In the genomic region with DNA sequence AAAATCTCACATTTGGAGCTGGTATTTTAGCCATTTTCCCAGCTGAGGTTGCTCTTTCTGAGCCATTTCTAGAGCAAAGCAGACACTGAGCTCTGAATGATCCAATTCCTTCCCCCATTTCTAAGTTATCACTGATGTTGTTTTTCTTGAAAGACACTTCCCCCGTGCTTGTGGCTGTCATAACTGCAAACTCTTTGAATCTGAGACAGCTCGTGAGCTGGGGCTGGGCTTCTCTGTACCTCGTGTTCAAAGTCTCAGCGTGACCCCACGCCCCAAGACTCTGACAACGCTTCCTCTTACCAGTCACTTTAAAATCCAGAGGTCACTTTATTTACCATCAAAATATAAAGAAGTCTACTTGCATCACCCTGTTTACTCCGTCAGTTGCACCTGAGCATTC, we compare ENCODE assay signal across 15 cellular contexts. TPM values are rescaled to one million over a fixed set of nuclear protein-coding genes. Genes with fewer than 3 reads are reported as not detected.
DNase-seq lines count a peak whose midpoint lies in the region; ATAC-seq and TF ChIP-seq lines count a peak whose summit lies in the region.
"Had no signal": no experiment of that assay in that cellular context is flagged by ENCODE, and none has a peak within 500 bp of the region (broad histone marks: within the 10 kb centered on the region; RNA-seq: fewer than 3 reads in every experiment).

No MANE protein-coding gene starts in this region.

- no peaks in the 10 kb centered on the region for H3K27me3 Mint-ChIP-seq in Calu3 (ENCODE audit: unreplicated experiment)
- no peaks in the 10 kb centered on the region for H3K27me3 Mint-ChIP-seq in activated CD4-positive, alpha-beta T cell treated with anti-CD3 and anti-CD28 coated beads, Interleukin-2, amount 10 ng/mL, durations not matched to agents 7 days and 5 days

- POLR2A ChIA-PET in activated CD4-positive, alpha-beta T cell treated with anti-CD3 and anti-CD28 coated beads, Interleukin-2, amount 10 ng/mL, durations not matched to agents 7 days and 5 days (lab: Charles Lee), result interaction anchor here (1.2 kb wide), 1 partner anchor 100 kb away, joined by 7 read pairs; a partner anchor contains a TSS

- H3K4me1 Mint-ChIP-seq in Calu3 (ENCODE audit: low read depth, unreplicated experiment), result peaks cover 51% of the 10 kb centered on the region
- H3K4me1 Mint-ChIP-seq in activated CD4-positive, alpha-beta T cell treated with anti-CD3 and anti-CD28 coated beads, Interleukin-2, amount 10 ng/mL, durations not matched to agents 7 days and 5 days, result peaks cover 97% of the 10 kb centered on the region

- ATAC-seq in left lobe of liver (no peak), GM19023 (IDR thresholded peaks at IDR 0.05; ENCODE audit: unreplicated experiment) (no peak), HG03095 (IDR thresholded peaks at IDR 0.05; ENCODE audit: unreplicated experiment) (no peak)

- intact Hi-C loops in Calu3 (cut with micrococcal nuclease; ENCODE audit: unreplicated experiment), result no loop called here

- no peak overlapping the region for H3K4me3 Mint-ChIP-seq in Calu3 (ENCODE audit: low read depth, unreplicated experiment)
- peak overlapping the region; percentile 65 for H3K4me3 Mint-ChIP-seq in activated CD4-positive, alpha-beta T cell treated with anti-CD3 and anti-CD28 coated beads, Interleukin-2, amount 10 ng/mL, durations not matched to agents 7 days and 5 days
- H3K4me3 Mint-ChIP-seq: neural progenitor cell had no signal

- no peaks in the 10 kb centered on the region for H3K9me3 Mint-ChIP-seq in Calu3 (ENCODE audit: low read depth, unreplicated experiment)
- H3K9me3 Mint-ChIP-seq in activated CD4-positive, alpha-beta T cell treated with anti-CD3 and anti-CD28 coated beads, Interleukin-2, amount 10 ng/mL, durations not matched to agents 7 days and 5 days, result no peaks in the 10 kb centered on the region
- H3K9me3 Mint-ChIP-seq: neural progenitor cell had no signal

- BruUV-seq in Calu3 (replicated peaks; lab: Mats Ljungman, UMichigan), result no TSS peak

- no peak for TF ChIP-seq CTCF in Calu3 (IDR thresholded peaks at IDR 0.05; ENCODE audit: unreplicated experiment)

- H3K27ac Mint-ChIP-seq in Calu3 (ENCODE audit: unreplicated experiment), result peak overlapping the region; percentile 8
- peak overlapping the region; percentile 96 for H3K27ac Mint-ChIP-seq in activated CD4-positive, alpha-beta T cell treated with anti-CD3 and anti-CD28 coated beads, Interleukin-2, amount 10 ng/mL, durations not matched to agents 7 days and 5 days

- peaks cover 18% of the 10 kb centered on the region for H3K36me3 Mint-ChIP-seq in Calu3 (ENCODE audit: insufficient read depth, unreplicated experiment)
- peaks cover 66% of the 10 kb centered on the region for H3K36me3 Mint-ChIP-seq in activated CD4-positive, alpha-beta T cell treated with anti-CD3 and anti-CD28 coated beads, Interleukin-2, amount 10 ng/mL, durations not matched to agents 7 days and 5 days (ENCODE audit: low read depth)

- DNase-seq in Calu3 (no peak), left lobe of liver (ENCODE audit: low spot score) (no peak), Kasumi-1 (lab: John Stamatoyannopoulos, UW) (no peak)
- peak; percentile 82 for DNase-seq in activated CD4-positive, alpha-beta T cell treated with anti-CD3 and anti-CD28 coated beads, Interleukin-2, amount 10 ng/mL, durations not matched to agents 7 days and 5 days
- DNase-seq in central memory CD4-positive, alpha-beta T cell, result peak; percentile 77
- DNase-seq in stimulated activated CD4-positive, alpha-beta T cell treated with anti-CD3 and anti-CD28 coated beads, Interleukin-2, amount 100 ng/mL, for 4 hours (ENCODE audit: low read depth), result peak; percentile 22
- DNase-seq: anterior cingulate cortex; NCI-H1105; NK-92 treated with Interleukin-12 subunit alpha and Interleukin-12 subunit beta, amount 100 ng/mL, for 24 hours had no signal

- CTCF ChIA-PET in Calu3 (lab: Charles Lee), result no interaction called here
- CTCF ChIA-PET in activated CD4-positive, alpha-beta T cell treated with anti-CD3 and anti-CD28 coated beads, Interleukin-2, amount 10 ng/mL, durations not matched to agents 7 days and 5 days (lab: Charles Lee), result interaction anchor here (0.6 to 2.0 kb wide), 2 partner anchors 86 to 99 kb away, joined by 3 to 7 read pairs; a partner anchor contains a TSS

RNA-seq across cellular contexts. Expression of a gene that starts 35.1 kb away (rescaled TPM):
- total RNA-seq in Calu3 (2022) (not detected in 2 replicates), left lobe of liver (not detected)
- total RNA-seq in activated CD4-positive, alpha-beta T cell treated with anti-CD3 and anti-CD28 coated beads, Interleukin-2, amount 10 ng/mL, durations not matched to agents 7 days and 5 days, result not detected
- total RNA-seq: esophagus muscularis mucosa; T-helper 1 cell treated with Interleukin-12 subunit alpha and Interleukin-12 subunit beta and Interleukin-4 antibody, amounts not matched to agents 30 ng/mL and 1 ng/mL, for 36 hours; ureter had no signal

Comparison
In these comparisons a context has a peak if more than half of its experiments do, and no peak if none do; other contexts are left out.
1. DNase-seq: peak in activated CD4-positive, alpha-beta T cell treated with anti-CD3 and anti-CD28 coated beads, Interleukin-2, amount 10 ng/mL, durations not matched to agents 7 days and 5 days (single experiment), central memory CD4-positive, alpha-beta T cell (single experiment) and stimulated activated CD4-positive, alpha-beta T cell treated with anti-CD3 and anti-CD28 coated beads, Interleukin-2, amount 100 ng/mL, for 4 hours (single experiment); none in Calu3 (single experiment), left lobe of liver (single experiment) and Kasumi-1 (0 of 2).